1 cellular context compared by ENCODE assay signal in the genomic region with DNA sequence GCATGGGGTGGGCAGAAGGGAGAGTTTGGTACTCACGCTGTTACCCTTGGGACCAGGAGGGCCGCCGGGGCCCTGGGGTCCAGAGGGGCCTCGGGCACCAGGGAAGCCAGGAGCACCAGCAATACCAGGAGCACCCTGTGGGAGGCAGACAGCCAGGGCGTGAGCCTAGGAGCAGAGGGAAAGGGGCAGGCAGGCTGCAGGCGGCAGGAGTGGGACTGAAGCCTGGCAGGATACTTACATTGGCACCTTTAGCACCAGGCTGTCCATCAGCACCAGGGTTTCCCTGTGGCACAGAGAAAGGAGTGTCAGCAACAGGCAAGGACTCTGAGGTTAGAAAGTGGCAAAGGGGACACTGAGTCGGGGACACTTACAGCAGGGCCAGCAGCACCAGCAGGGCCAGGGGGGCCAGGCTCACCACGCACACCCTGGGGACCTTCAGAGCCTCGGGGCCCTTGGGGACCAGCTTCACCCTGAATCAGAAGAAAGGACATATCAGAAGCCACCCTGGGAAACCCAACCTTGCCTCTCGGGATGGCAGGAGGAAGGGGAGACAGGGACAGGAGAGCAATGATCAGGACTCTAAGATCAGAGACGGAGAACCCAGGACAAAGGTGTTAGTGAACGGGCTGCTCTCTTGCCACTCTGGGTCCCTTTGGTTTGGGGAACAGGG.
TF ChIP-seq lines count a peak whose summit lies in the region.

No MANE protein-coding gene starts in this region.

TF ChIP-seq in HCT116, 20 proteins besides CTCF, POLR2A, EP300 and RAD21:
- TF ChIP-seq SIN3A (IDR thresholded peaks at IDR 0.05; ENCODE audit: low read depth) (no peak), ZNF274 (IDR thresholded peaks at IDR 0.05; ENCODE audit: low read depth, low read length) (no peak), EZH2phosphoT487 (IDR thresholded peaks at IDR 0.05; ENCODE audit: borderline replicate concordance) (no peak), EZH2 (IDR thresholded peaks at IDR 0.05) (no peak), TCF7L2 (IDR thresholded peaks at IDR 0.05; ENCODE audit: borderline replicate concordance, extremely low read depth, insufficient read depth, insufficient read length) (no peak)
